ENCODE assay signal across 8 cellular contexts in genomic region chrX:13029341-13029740, GRCh38. TPM values are rescaled to one million over a fixed set of nuclear protein-coding genes. Genes with fewer than 3 reads are reported as not detected.
A peak's percentile ranks its signal among the peaks of the same experiment; 100 is the strongest.
DNase-seq lines count a peak whose midpoint lies in the region; ATAC-seq, FAIRE-seq and TF ChIP-seq lines count a peak whose summit lies in the region.

No MANE protein-coding gene starts in this region.

- intact Hi-C loops in pancreas (cut with DNase I), result no loop called here

- TF ChIP-seq CTCF in fibroblast of pulmonary artery (IDR thresholded peaks at IDR 0.05; ENCODE audit: low read length, missing control alignments), result no peak
- TF ChIP-seq CTCF in pancreas (IDR thresholded peaks at IDR 0.05), result no peak

- H3K9ac ChIP-seq in SK-N-MC (ENCODE audit: insufficient read length), result no peak overlapping the region

- H3K36me3 ChIP-seq in SK-N-MC (ENCODE audit: insufficient read depth, low read length), result no peaks in the 10 kb centered on the region
- H3K36me3 ChIP-seq in pancreas, result no peaks in the 10 kb centered on the region
- H3K36me3 ChIP-seq in H7 (replicated peaks; ENCODE audit: control insufficient read depth, insufficient read depth, low read length), result no peaks in the 10 kb centered on the region

- H3K9me3 ChIP-seq in SK-N-MC (ENCODE audit: low read depth, low read length) (no peaks in the 10 kb centered on the region), pancreas (no peaks in the 10 kb centered on the region)

- H3K4me1 ChIP-seq in pancreas, result peaks cover 0 to 18% (median 11%) of the 10 kb centered on the region in 3 donors

- 10 to 13% methylated on average over 5 of the region's 5 CpGs for WGBS in pancreas, 2 donors

- ATAC-seq in pancreas (peak; percentile 62 to 74 (median 70)), GM19023 (IDR thresholded peaks at IDR 0.05; ENCODE audit: unreplicated experiment) (no peak), esophagus mucosa (no peak)

- no peak for FAIRE-seq in pancreas (lab: Jason Lieb, UNC)

- H3K27me3 ChIP-seq in pancreas (no peaks in the 10 kb centered on the region), H7 (ENCODE audit: control insufficient read depth, insufficient read depth, low read length) (no peaks in the 10 kb centered on the region)

- DNase-seq in ELF-1 (ENCODE audit: low read depth, low spot score), result peak; percentile 77
- DNase-seq in SK-N-MC (ENCODE audit: low read depth, low spot score), result no peak
- peak; percentile 48 for DNase-seq in fibroblast of pulmonary artery (ENCODE audit: low read depth)
- DNase-seq in pancreas, result peak; percentile 17 to 64 (median 44)
- no peak for DNase-seq in activated gamma-delta T cell treated with Interleukin-2 at 50 U/mL for 16 hours
- DNase-seq in H7, result no peak

- H3K27ac ChIP-seq in SK-N-MC (peak overlapping the region; percentile 68; the same call in 1 of the 2 replicates), pancreas (peak overlapping the region in 3 of 4 donors; percentile 8 to 72 (median 60))

- peak overlapping the region; percentile 67 for H3K4me3 ChIP-seq in SK-N-MC
- no peak overlapping the region for H3K4me3 ChIP-seq in fibroblast of pulmonary artery (replicated peaks; ENCODE audit: low read depth, low read length)
- H3K4me3 ChIP-seq in pancreas, result no peak overlapping the region
- H3K4me3 ChIP-seq in H7 (ENCODE audit: insufficient read depth, low read depth, low read length), result no peak overlapping the region

RNA-seq across cellular contexts. Expression of gene FAM9C, which starts 15.1 kb away (rescaled TPM):
- total RNA-seq in pancreas (not detected), esophagus mucosa (not detected)
- not detected for polyA plus RNA-seq in pancreas
- total RNA-seq in H7 (2014; rRNA removed; shearing (Covaris generic)), result 0.07 and 0.18 TPM in 2 replicates

RNA-seq across cellular contexts. Expression of gene TMSB4X, which starts 54.4 kb away (rescaled TPM):
- total RNA-seq in pancreas, result 1,000 to 10,000 TPM in 2 of 6 donors, 100 to 1,000 TPM in 4; 460 to 1,697 (median 685) TPM
- polyA plus RNA-seq in pancreas, result 1,000 to 10,000 TPM; 2,074 to 2,276 TPM
- 11,693 and 13,183 TPM in 2 replicates for total RNA-seq in H7 (2014; rRNA removed; shearing (Covaris generic))
- total RNA-seq in esophagus mucosa, result 1,041 TPM

Comparison
In these comparisons a context has a peak if more than half of its experiments do, and no peak if none do; other contexts are left out.
1. DNase-seq: peak in ELF-1 (single experiment), fibroblast of pulmonary artery (single experiment) and pancreas (6 of 6); none in SK-N-MC (single experiment), activated gamma-delta T cell treated with Interleukin-2 at 50 U/mL for 16 hours (single experiment) and H7 (single experiment).
2. ATAC-seq: peak in pancreas (4 of 4); none in GM19023 (single experiment) and esophagus mucosa (single experiment).